In genomic region chr12:132617135-132617701, GRCh38 we compare ENCODE assay signal across 22 cellular contexts. TPM values are rescaled to one million over a fixed set of nuclear protein-coding genes. Genes with fewer than 3 reads are reported as not detected.
A peak's percentile ranks its signal among the peaks of the same experiment; 100 is the strongest.
DNase-seq lines count a peak whose midpoint lies in the region; ATAC-seq and TF ChIP-seq lines count a peak whose summit lies in the region.
"Had no signal": no experiment of that assay in that cellular context is flagged by ENCODE, and none has a peak within 500 bp of the region (broad histone marks: within the 10 kb centered on the region; RNA-seq: fewer than 3 reads in every experiment).

No MANE protein-coding gene starts in this region.

- peaks cover 5% of the 10 kb centered on the region for H3K4me1 Mint-ChIP-seq in activated T-cell treated with anti-CD3 and anti-CD28 coated beads, Interleukin-2, amount 50 U/mL, for 72 hours (ENCODE audit: low read depth)
- peaks cover 10% of the 10 kb centered on the region for H3K4me1 Mint-ChIP-seq in activated T-helper 17 cell treated with anti-CD3 and anti-CD28 coated beads, Interleukin-2, amount 50 U/mL, for 72 hours
- peaks cover 10% of the 10 kb centered on the region for H3K4me1 Mint-ChIP-seq in mesothelial cell of epicardium
- H3K4me1 Mint-ChIP-seq in stimulated activated effector memory CD8-positive, alpha-beta T cell treated with anti-CD3 and anti-CD28 coated beads, Interleukin-12 subunit alpha, Interleukin-12 subunit beta, amount 100 ng/mL, for 72 hours = peaks cover 20% of the 10 kb centered on the region

- ATAC-seq in activated T-cell treated with anti-CD3 and anti-CD28 coated beads, Interleukin-2, amount 50 U/mL, for 72 hours (replicated peaks in 1 of 2) = no peak
- no peak for ATAC-seq in activated T-helper 17 cell treated with anti-CD3 and anti-CD28 coated beads, Interleukin-2, amount 50 U/mL, for 72 hours (replicated peaks)
- no peak for ATAC-seq in stimulated activated effector memory CD8-positive, alpha-beta T cell treated with anti-CD3 and anti-CD28 coated beads, Interleukin-12 subunit alpha, Interleukin-12 subunit beta, amount 100 ng/mL, for 72 hours

- peaks cover 14 to 66% of the 10 kb centered on the region in 2 donors for H3K27me3 ChIP-seq in tibial artery

- no peak for TF ChIP-seq CTCF in mesothelial cell of epicardium (IDR thresholded peaks at IDR 0.05; ENCODE audit: unreplicated experiment)
- TF ChIP-seq CTCF in tibial artery (IDR thresholded peaks at IDR 0.05) = no peak

- H3K27me3 Mint-ChIP-seq in activated T-cell treated with anti-CD3 and anti-CD28 coated beads, Interleukin-2, amount 50 U/mL, for 72 hours (ENCODE audit: low read depth) = peaks cover 36% of the 10 kb centered on the region
- H3K27me3 Mint-ChIP-seq in activated T-helper 17 cell treated with anti-CD3 and anti-CD28 coated beads, Interleukin-2, amount 50 U/mL, for 72 hours = peaks cover 17% of the 10 kb centered on the region
- H3K27me3 Mint-ChIP-seq in mesothelial cell of epicardium (ENCODE audit: low read depth) = peaks cover 49% of the 10 kb centered on the region

- H3K4me3 ChIP-seq in tibial artery = no peak overlapping the region

- peak overlapping the region; percentile 47 for H3K27ac Mint-ChIP-seq in activated T-cell treated with anti-CD3 and anti-CD28 coated beads, Interleukin-2, amount 50 U/mL, for 72 hours
- no peak overlapping the region for H3K27ac Mint-ChIP-seq in activated T-helper 17 cell treated with anti-CD3 and anti-CD28 coated beads, Interleukin-2, amount 50 U/mL, for 72 hours
- H3K27ac Mint-ChIP-seq in mesothelial cell of epicardium = no peak overlapping the region
- no peak overlapping the region for H3K27ac Mint-ChIP-seq in stimulated activated effector memory CD8-positive, alpha-beta T cell treated with anti-CD3 and anti-CD28 coated beads, Interleukin-12 subunit alpha, Interleukin-12 subunit beta, amount 100 ng/mL, for 72 hours

- no peak for DNase-seq in activated T-cell treated with anti-CD3 and anti-CD28 coated beads, Interleukin-2, amount 50 U/mL, for 72 hours
- DNase-seq in activated T-cell treated with anti-CD3 and anti-CD28 coated beads, Interleukin-2, amount 50 U/mL, for 48 hours = no peak
- no peak for DNase-seq in mesothelial cell of epicardium (ENCODE audit: low spot score in 2 of 2, unreplicated experiment in 2 of 2)
- DNase-seq in stimulated activated effector memory CD8-positive, alpha-beta T cell treated with anti-CD3 and anti-CD28 coated beads, Interleukin-12 subunit alpha, Interleukin-12 subunit beta, amount 100 ng/mL, for 72 hours (ENCODE audit: low spot score in 2 of 2) = no peak
- no peak for DNase-seq in COR-L47 (lab: John Stamatoyannopoulos, UW)
- no peak for DNase-seq in hypothalamus (lab: John Stamatoyannopoulos, UW)
- DNase-seq in tibial artery = no peak
- DNase-seq: C1 segment of cervical spinal cord; DMS79; Karpas-422; MV-4-11; NCI-H1105 treated with DMSO at 0.1 percent for 48 hours; NCI-H2029 treated with DMSO at 0.1 percent for 48 hours; NCI-H345; NCI-H524; NCI-H774; NK-92 treated with Interleukin-12 subunit alpha and Interleukin-12 subunit beta, amount 100 ng/mL, for 24 hours; SIG-M5 had no signal

- peaks cover 0 to 2% of the 10 kb centered on the region in 2 donors for H3K9me3 Mint-ChIP-seq in activated T-cell treated with anti-CD3 and anti-CD28 coated beads, Interleukin-2, amount 50 U/mL, for 72 hours
- H3K9me3 Mint-ChIP-seq in activated T-helper 17 cell treated with anti-CD3 and anti-CD28 coated beads, Interleukin-2, amount 50 U/mL, for 72 hours = no peaks in the 10 kb centered on the region
- H3K9me3 Mint-ChIP-seq in mesothelial cell of epicardium = peaks cover 3% of the 10 kb centered on the region
- no peaks in the 10 kb centered on the region for H3K9me3 Mint-ChIP-seq in stimulated activated effector memory CD8-positive, alpha-beta T cell treated with anti-CD3 and anti-CD28 coated beads, Interleukin-12 subunit alpha, Interleukin-12 subunit beta, amount 100 ng/mL, for 72 hours

- peaks cover 0 to 19% (median 14%) of the 10 kb centered on the region in 3 donors for H3K9me3 ChIP-seq in tibial artery

- H3K27ac ChIP-seq in tibial artery = no peak overlapping the region
- H3K27ac ChIP-seq: 22Rv1, RWPE1 had no signal

- peaks cover 0 to 20% (median 5%) of the 10 kb centered on the region in 4 donors for H3K4me1 ChIP-seq in tibial artery

- H3K4me3 Mint-ChIP-seq in activated T-cell treated with anti-CD3 and anti-CD28 coated beads, Interleukin-2, amount 50 U/mL, for 72 hours = peak overlapping the region in 1 of 2 donors; percentile 18
- H3K4me3 Mint-ChIP-seq in activated T-helper 17 cell treated with anti-CD3 and anti-CD28 coated beads, Interleukin-2, amount 50 U/mL, for 72 hours = peak overlapping the region; percentile 29
- H3K4me3 Mint-ChIP-seq in mesothelial cell of epicardium = peak overlapping the region; percentile 57
- peak overlapping the region; percentile 4 for H3K4me3 Mint-ChIP-seq in stimulated activated effector memory CD8-positive, alpha-beta T cell treated with anti-CD3 and anti-CD28 coated beads, Interleukin-12 subunit alpha, Interleukin-12 subunit beta, amount 100 ng/mL, for 72 hours

- intact Hi-C loops in tibial artery (cut with DNase I; ENCODE audit: low total_unique reads) = no loop called here

- H3K36me3 ChIP-seq in tibial artery = peaks cover 0 to 9% (median 0%) of the 10 kb centered on the region in 3 donors

- H3K36me3 Mint-ChIP-seq in activated T-cell treated with anti-CD3 and anti-CD28 coated beads, Interleukin-2, amount 50 U/mL, for 72 hours (ENCODE audit: insufficient read depth in 2 of 2) = peaks cover 11% of the 10 kb centered on the region in 2 donors
- peaks cover 9% of the 10 kb centered on the region for H3K36me3 Mint-ChIP-seq in activated T-helper 17 cell treated with anti-CD3 and anti-CD28 coated beads, Interleukin-2, amount 50 U/mL, for 72 hours (ENCODE audit: low read depth)
- H3K36me3 Mint-ChIP-seq in mesothelial cell of epicardium = no peaks in the 10 kb centered on the region
- peaks cover 6% of the 10 kb centered on the region for H3K36me3 Mint-ChIP-seq in stimulated activated effector memory CD8-positive, alpha-beta T cell treated with anti-CD3 and anti-CD28 coated beads, Interleukin-12 subunit alpha, Interleukin-12 subunit beta, amount 100 ng/mL, for 72 hours

RNA-seq across cellular contexts. Expression of gene P2RX2, which starts 1.4 kb away (rescaled TPM):
- total RNA-seq in activated T-cell treated with anti-CD3 and anti-CD28 coated beads, Interleukin-2, amount 50 U/mL, for 72 hours = not detected
- total RNA-seq in activated T-helper 17 cell treated with anti-CD3 and anti-CD28 coated beads, Interleukin-2, amount 50 U/mL, for 72 hours = not detected
- total RNA-seq in mesothelial cell of epicardium = 7.3 to 8.7 TPM (median 8.6 TPM) in 3 replicates
- total RNA-seq: M059J had no signal

RNA-seq across cellular contexts. Expression of gene LRCOL1, which starts 6.8 kb away (rescaled TPM):
- not detected for total RNA-seq in activated T-cell treated with anti-CD3 and anti-CD28 coated beads, Interleukin-2, amount 50 U/mL, for 72 hours
- not detected for total RNA-seq in activated T-helper 17 cell treated with anti-CD3 and anti-CD28 coated beads, Interleukin-2, amount 50 U/mL, for 72 hours
- total RNA-seq in mesothelial cell of epicardium = not detected in 3 replicates
- total RNA-seq: M059J had no signal
